ENCODE assay signal across 15 cellular contexts in genomic region chr12:15782667-15783066, GRCh38.
"Had no signal": no experiment of that assay in that cellular context is flagged by ENCODE, and none has a peak within 500 bp of the region (broad histone marks: within the 10 kb centered on the region; RNA-seq: fewer than 3 reads in every experiment).

No MANE protein-coding gene starts in this region.

- H3K4me3 ChIP-seq: ascending aorta, upper lobe of left lung had no signal

- H3K36me3 ChIP-seq: upper lobe of left lung had no signal

- H3K27ac Mint-ChIP-seq: activated naive CD4-positive, alpha-beta T cell treated with anti-CD3 and anti-CD28 coated beads, Interleukin-2, amount 50 U/mL, for 72 hours; memory B cell; nephron progenitor cell; stimulated activated naive CD8-positive, alpha-beta T cell treated with anti-CD3 and anti-CD28 coated beads, Interleukin-15, Interleukin-2, amounts not matched to agents 100 ng/mL and 50 ng/mL, for 24 hours had no signal

- DNase-seq: activated CD4-positive, alpha-beta T cell treated with anti-CD3 and anti-CD28 coated beads, Interleukin-2, amount 50 U/mL, for 4 hours; activated CD4-positive, CD25-positive, alpha-beta regulatory T cell treated with anti-CD3 and anti-CD28 coated beads, Interleukin-2, amount 50 U/mL, for 72 hours; activated effector memory CD4-positive, alpha-beta T cell treated with Interleukin-2 at 50 U/mL for 16 hours; activated T-cell treated with anti-CD3 and anti-CD28 coated beads, Interleukin-2, amount 50 U/mL, for 1 hour; dorsolateral prefrontal cortex; foreskin fibroblast; head of caudate nucleus; islet precursor cell; nephron progenitor cell; stimulated activated CD4-positive, alpha-beta T cell treated with anti-CD3 and anti-CD28 coated beads, Interleukin-2, amount 100 ng/mL, for 48 hours; upper lobe of left lung had no signal

- H3K36me3 Mint-ChIP-seq: activated naive CD4-positive, alpha-beta T cell treated with anti-CD3 and anti-CD28 coated beads, Interleukin-2, amount 50 U/mL, for 72 hours; memory B cell had no signal

- H3K9me3 Mint-ChIP-seq: activated naive CD4-positive, alpha-beta T cell treated with anti-CD3 and anti-CD28 coated beads, Interleukin-2, amount 50 U/mL, for 72 hours; memory B cell; stimulated activated naive CD8-positive, alpha-beta T cell treated with anti-CD3 and anti-CD28 coated beads, Interleukin-15, Interleukin-2, amounts not matched to agents 100 ng/mL and 50 ng/mL, for 24 hours had no signal

- H3K9me3 ChIP-seq: ascending aorta, upper lobe of left lung had no signal

- H3K4me1 Mint-ChIP-seq: memory B cell had no signal

- H3K27me3 ChIP-seq: ascending aorta, upper lobe of left lung had no signal

- H3K4me3 Mint-ChIP-seq: memory B cell; nephron progenitor cell; stimulated activated naive CD8-positive, alpha-beta T cell treated with anti-CD3 and anti-CD28 coated beads, Interleukin-15, Interleukin-2, amounts not matched to agents 100 ng/mL and 50 ng/mL, for 24 hours had no signal
